In genomic region chr5:96144289-96144688, GRCh38 we compare ENCODE assay signal across 26 cellular contexts.
A peak's percentile ranks its signal among the peaks of the same experiment; 100 is the strongest.
DNase-seq lines count a peak whose midpoint lies in the region; ATAC-seq and TF ChIP-seq lines count a peak whose summit lies in the region.
"Had no signal": no experiment of that assay in that cellular context is flagged by ENCODE, and none has a peak within 500 bp of the region (broad histone marks: within the 10 kb centered on the region; RNA-seq: fewer than 3 reads in every experiment).

No MANE protein-coding gene starts in this region.

- no peaks in the 10 kb centered on the region for H3K79me2 ChIP-seq in GM23338 (replicated peaks; ENCODE audit: insufficient read depth)
- no peaks in the 10 kb centered on the region for H3K79me2 ChIP-seq in PC-9 (ENCODE audit: low read depth)
- H3K79me2 ChIP-seq in hepatocyte = no peaks in the 10 kb centered on the region
- no peaks in the 10 kb centered on the region for H3K79me2 ChIP-seq in trophoblast cell (ENCODE audit: control insufficient read depth, insufficient read depth, low read length, poor library complexity)

- H2BK120ac ChIP-seq in trophoblast cell (ENCODE audit: insufficient read depth, low read length, poor library complexity) = no peak overlapping the region

- H3K4me1 ChIP-seq in GM23338 (ENCODE audit: insufficient read depth) (peaks cover 30% of the 10 kb centered on the region), PC-9 (replicated peaks; ENCODE audit: insufficient read depth) (peaks cover 43% of the 10 kb centered on the region), hepatocyte (ENCODE audit: insufficient read depth) (peaks cover 19% of the 10 kb centered on the region), trophoblast cell (ENCODE audit: control insufficient read depth in 1 of 2, insufficient read depth in 2 of 2, low read length in 2 of 2) (no peaks in the 10 kb centered on the region)
- H3K4me1 ChIP-seq: gastrocnemius medialis had no signal

- peak overlapping the region; percentile 91 for H3K27ac Mint-ChIP-seq in GM23338
- H3K27ac Mint-ChIP-seq in chondrocyte (ENCODE audit: unreplicated experiment) = no peak overlapping the region
- H3K27ac Mint-ChIP-seq: activated naive CD4-positive, alpha-beta T cell treated with anti-CD3 and anti-CD28 coated beads for 36 hours; natural killer cell treated with Interleukin-12 subunit alpha and Interleukin-12 subunit beta and Interleukin-15 and Interleukin-18, amount 100 ng/mL, for 72 hours; stimulated activated naive CD8-positive, alpha-beta T cell treated with anti-CD3 and anti-CD28 coated beads, Interleukin-15, amount 100 ng/mL, for 72 hours had no signal

- no peaks in the 10 kb centered on the region for H3K79me1 ChIP-seq in trophoblast cell (ENCODE audit: low read length)

- ATAC-seq in GM23338 (peak; percentile 95), GM21723 (IDR thresholded peaks at IDR 0.05; ENCODE audit: unreplicated experiment) (no peak)
- ATAC-seq: gastrocnemius medialis; HCT116; left ventricle myocardium superior; natural killer cell treated with Interleukin-12 subunit alpha and Interleukin-12 subunit beta and Interleukin-15 and Interleukin-18, amount 100 ng/mL, for 72 hours; right cardiac atrium; stimulated activated naive CD8-positive, alpha-beta T cell treated with anti-CD3 and anti-CD28 coated beads, Interleukin-15, amount 100 ng/mL, for 72 hours had no signal

- H3K23ac ChIP-seq in trophoblast cell (ENCODE audit: low read length) = no peak overlapping the region

- no peak overlapping the region for H4K12ac ChIP-seq in trophoblast cell (ENCODE audit: low read depth, low read length)

- WGBS in hepatocyte (ENCODE audit: low lambda C conversion rate, missing lambda C conversion rate) = 67% methylated on average over 3 of the region's 3 CpGs
- no CpG with 5 or more reads among the region's 3 CpGs for WGBS in trophoblast cell (ENCODE audit: extremely low coverage, insufficient coverage, insufficient read length)

- H3K9ac ChIP-seq in trophoblast cell (ENCODE audit: low read length) = no peak overlapping the region
- H3K9ac ChIP-seq: KMS-11 had no signal

- BruUV-seq in PC-9 (replicated peaks; lab: Mats Ljungman, UMichigan) = no TSS peak

- H2BK5ac ChIP-seq in trophoblast cell (ENCODE audit: low read depth, low read length, poor library complexity) = no peak overlapping the region

- H3K4me3 ChIP-seq in GM23338 = no peak overlapping the region
- H3K4me3 ChIP-seq in PC-9 = no peak overlapping the region
- H3K4me3 ChIP-seq in hepatocyte = no peak overlapping the region
- no peak overlapping the region for H3K4me3 ChIP-seq in trophoblast cell (ENCODE audit: low read depth, low read length)
- H3K4me3 ChIP-seq: gastrocnemius medialis, ovary, upper lobe of left lung had no signal

- no peak overlapping the region for H2AFZ ChIP-seq in GM23338
- peak overlapping the region; percentile 23; the same call in 1 of the 2 replicates for H2AFZ ChIP-seq in PC-9
- H2AFZ ChIP-seq in hepatocyte = no peak overlapping the region
- no peak overlapping the region for H2AFZ ChIP-seq in trophoblast cell (ENCODE audit: insufficient read depth, low read length, poor library complexity)

- H3K14ac ChIP-seq in trophoblast cell (ENCODE audit: low read length) = no peak overlapping the region

- no peaks in the 10 kb centered on the region for H3K9me3 Mint-ChIP-seq in GM23338
- H3K9me3 Mint-ChIP-seq in chondrocyte (ENCODE audit: low read depth) = no peaks in the 10 kb centered on the region
- H3K9me3 Mint-ChIP-seq: activated naive CD4-positive, alpha-beta T cell treated with anti-CD3 and anti-CD28 coated beads for 36 hours; natural killer cell treated with Interleukin-12 subunit alpha and Interleukin-12 subunit beta and Interleukin-15 and Interleukin-18, amount 100 ng/mL, for 72 hours; stimulated activated naive CD8-positive, alpha-beta T cell treated with anti-CD3 and anti-CD28 coated beads, Interleukin-15, amount 100 ng/mL, for 72 hours had no signal

- H3K36me3 Mint-ChIP-seq in GM23338 (ENCODE audit: low read depth) (no peaks in the 10 kb centered on the region), chondrocyte (ENCODE audit: low read depth) (no peaks in the 10 kb centered on the region)
- H3K36me3 Mint-ChIP-seq: natural killer cell treated with Interleukin-12 subunit alpha and Interleukin-12 subunit beta and Interleukin-15 and Interleukin-18, amount 100 ng/mL, for 72 hours had no signal

- H3F3A ChIP-seq in GM23338 (replicated peaks; ENCODE audit: low read depth) (no peaks in the 10 kb centered on the region), PC-9 (ENCODE audit: insufficient read depth, low read depth) (peaks cover 18% of the 10 kb centered on the region)

- no peaks in the 10 kb centered on the region for H3K27me3 ChIP-seq in GM23338 (ENCODE audit: insufficient read depth)
- H3K27me3 ChIP-seq in PC-9 (ENCODE audit: insufficient read depth, low read depth) = no peaks in the 10 kb centered on the region
- no peaks in the 10 kb centered on the region for H3K27me3 ChIP-seq in hepatocyte
- no peaks in the 10 kb centered on the region for H3K27me3 ChIP-seq in trophoblast cell (ENCODE audit: insufficient read depth, low read length)
- H3K27me3 ChIP-seq: gastrocnemius medialis, ovary, upper lobe of left lung had no signal

- H3K4me3 Mint-ChIP-seq in GM23338 (0 out of 3 replicates have a peak overlapping the region, but pooled peaks have one; percentile 4), chondrocyte (ENCODE audit: unreplicated experiment) (no peak overlapping the region)
- H3K4me3 Mint-ChIP-seq: activated naive CD4-positive, alpha-beta T cell treated with anti-CD3 and anti-CD28 coated beads for 36 hours; natural killer cell treated with Interleukin-12 subunit alpha and Interleukin-12 subunit beta and Interleukin-15 and Interleukin-18, amount 100 ng/mL, for 72 hours; stimulated activated naive CD8-positive, alpha-beta T cell treated with anti-CD3 and anti-CD28 coated beads, Interleukin-15, amount 100 ng/mL, for 72 hours had no signal

- intact Hi-C loops in PC-9 (cut with micrococcal nuclease; ENCODE audit: unreplicated experiment) = no loop called here

- CTCF ChIA-PET in PC-9 (lab: Charles Lee) = no interaction called here

- H4K91ac ChIP-seq in trophoblast cell (ENCODE audit: low read depth, low read length) = no peak overlapping the region

- POLR2A ChIA-PET in PC-9 (lab: Charles Lee; ENCODE audit: unreplicated experiment) = interaction anchor here (0.7 kb wide), 1 partner anchor 308 kb away, joined by 8 read pairs; no protein-coding TSS in a partner anchor

- H3K4me1 Mint-ChIP-seq in GM23338 (peaks cover 33% of the 10 kb centered on the region), chondrocyte (ENCODE audit: low read depth) (peaks cover 19% of the 10 kb centered on the region)
- H3K4me1 Mint-ChIP-seq: stimulated activated naive CD8-positive, alpha-beta T cell treated with anti-CD3 and anti-CD28 coated beads, Interleukin-15, amount 100 ng/mL, for 72 hours had no signal

- no peak overlapping the region for H2BK12ac ChIP-seq in trophoblast cell (ENCODE audit: low read length)

- peak overlapping the region; percentile 28; the same call in 1 of the 2 replicates for H3K4me2 ChIP-seq in GM23338
- peak overlapping the region; percentile 55 for H3K4me2 ChIP-seq in PC-9
- H3K4me2 ChIP-seq in hepatocyte = no peak overlapping the region
- no peak overlapping the region for H3K4me2 ChIP-seq in trophoblast cell (ENCODE audit: low read length)
- H3K4me2 ChIP-seq: KMS-11 had no signal

- H3K9me2 ChIP-seq in GM23338 (ENCODE audit: insufficient read depth) (no peaks in the 10 kb centered on the region), PC-9 (ENCODE audit: insufficient read depth) (no peaks in the 10 kb centered on the region), hepatocyte (replicated peaks; ENCODE audit: insufficient read depth) (no peaks in the 10 kb centered on the region)

- H3K9me3 ChIP-seq in PC-9 (ENCODE audit: insufficient read depth, low read depth) = peaks cover 6% of the 10 kb centered on the region
- H3K9me3 ChIP-seq in hepatocyte (ENCODE audit: low read depth) = no peaks in the 10 kb centered on the region
- no peaks in the 10 kb centered on the region for H3K9me3 ChIP-seq in trophoblast cell (ENCODE audit: insufficient read depth, low read depth, low read length)
- H3K9me3 ChIP-seq: gastrocnemius medialis, ovary, upper lobe of left lung had no signal

- no peak overlapping the region for H3K4ac ChIP-seq in trophoblast cell (ENCODE audit: low read depth, low read length)

- H3K27me3 Mint-ChIP-seq in GM23338 (ENCODE audit: insufficient read depth, low read depth, poor library complexity) (no peaks in the 10 kb centered on the region), chondrocyte (ENCODE audit: low read depth) (no peaks in the 10 kb centered on the region)

- H3K18ac ChIP-seq in trophoblast cell (ENCODE audit: low read length) = no peak overlapping the region

- H3K27ac ChIP-seq in GM23338 (ENCODE audit: low read depth) = peak overlapping the region; percentile 59; the same call in 1 of the 2 replicates
- no peak overlapping the region for H3K27ac ChIP-seq in PC-9
- no peak overlapping the region for H3K27ac ChIP-seq in hepatocyte
- no peak overlapping the region for H3K27ac ChIP-seq in trophoblast cell (ENCODE audit: low read depth, low read length)
- H3K27ac ChIP-seq: C4-2B, gastrocnemius medialis, KMS-11, ovary, upper lobe of left lung had no signal

- H4K8ac ChIP-seq in trophoblast cell (ENCODE audit: low read depth, low read length) = no peak overlapping the region

- H3K36me3 ChIP-seq in GM23338 (ENCODE audit: insufficient read depth) (no peaks in the 10 kb centered on the region), PC-9 (ENCODE audit: low read depth) (no peaks in the 10 kb centered on the region), hepatocyte (replicated peaks; ENCODE audit: insufficient read depth, low read depth) (no peaks in the 10 kb centered on the region), trophoblast cell (ENCODE audit: control insufficient read depth in 1 of 2, insufficient read depth in 2 of 2, low read length in 2 of 2) (no peaks in the 10 kb centered on the region)
- H3K36me3 ChIP-seq: gastrocnemius medialis, ovary, upper lobe of left lung had no signal

- no peak overlapping the region for H2AK5ac ChIP-seq in trophoblast cell (ENCODE audit: low read length)

- peak; percentile 94 for DNase-seq in GM23338 (ENCODE audit: low spot score)
- DNase-seq in PC-9 = peak; percentile 37 to 83
- DNase-seq in hepatocyte (ENCODE audit: low spot score) = peak; percentile 28
- peak; percentile 55 to 71 for DNase-seq in trophoblast cell
- DNase-seq in chondrocyte (ENCODE audit: low spot score) = no peak
- no peak for DNase-seq in 8988T
- no peak for DNase-seq in cortex of kidney (lab: John Stamatoyannopoulos, UW)
- DNase-seq: activated CD8-positive, alpha-beta memory T cell treated with anti-CD3 and anti-CD28 coated beads for 24 hours; activated naive CD4-positive, alpha-beta T cell treated with anti-CD3 and anti-CD28 coated beads for 36 hours; activated T-cell treated with anti-CD3 and anti-CD28 coated beads, Interleukin-2, amount 50 U/mL, for 48 hours; amygdala; gastrocnemius medialis; left ventricle myocardium superior; NCI-H146; NCI-H2171 treated with DMSO at 0.1 percent for 48 hours; ovary; right cardiac atrium; Right ventricle myocardium superior; stimulated activated CD4-positive, alpha-beta T cell treated with anti-CD3 and anti-CD28 coated beads, Interleukin-4, amount 100 ng/mL, for 4 hours; stimulated activated naive CD8-positive, alpha-beta T cell treated with anti-CD3 and anti-CD28 coated beads, Interleukin-15, amount 100 ng/mL, for 72 hours; upper lobe of left lung had no signal

- H4K20me1 ChIP-seq in GM23338 (replicated peaks; ENCODE audit: insufficient read depth) = no peaks in the 10 kb centered on the region
- no peaks in the 10 kb centered on the region for H4K20me1 ChIP-seq in PC-9 (ENCODE audit: insufficient read depth)
- no peaks in the 10 kb centered on the region for H4K20me1 ChIP-seq in hepatocyte (ENCODE audit: insufficient read depth, poor library complexity, severe bottlenecking)

- no peak for TF ChIP-seq CTCF in GM23338 (conservative IDR thresholded peaks at IDR 0.05; ENCODE audit: low read depth in 2 of 2)
- no peak for TF ChIP-seq CTCF in PC-9 (conservative IDR thresholded peaks at IDR 0.05)
- no peak for TF ChIP-seq CTCF in hepatocyte (IDR thresholded peaks at IDR 0.05; ENCODE audit: poor library complexity)
- no peak for TF ChIP-seq CTCF in chondrocyte (IDR thresholded peaks at IDR 0.05)

Comparison
In these comparisons a context has a peak if more than half of its experiments do, and no peak if none do; other contexts are left out.
1. DNase-seq: peak in GM23338 (single experiment), PC-9 (2 of 2), hepatocyte (single experiment) and trophoblast cell (2 of 2); none in chondrocyte (single experiment), 8988T (single experiment) and cortex of kidney (single experiment).
2. H3K4me2 ChIP-seq: peak in GM23338 (single experiment) and PC-9 (single experiment); none in hepatocyte (single experiment) and trophoblast cell (single experiment).